23 cellular contexts compared by ENCODE assay signal in the genomic region with DNA sequence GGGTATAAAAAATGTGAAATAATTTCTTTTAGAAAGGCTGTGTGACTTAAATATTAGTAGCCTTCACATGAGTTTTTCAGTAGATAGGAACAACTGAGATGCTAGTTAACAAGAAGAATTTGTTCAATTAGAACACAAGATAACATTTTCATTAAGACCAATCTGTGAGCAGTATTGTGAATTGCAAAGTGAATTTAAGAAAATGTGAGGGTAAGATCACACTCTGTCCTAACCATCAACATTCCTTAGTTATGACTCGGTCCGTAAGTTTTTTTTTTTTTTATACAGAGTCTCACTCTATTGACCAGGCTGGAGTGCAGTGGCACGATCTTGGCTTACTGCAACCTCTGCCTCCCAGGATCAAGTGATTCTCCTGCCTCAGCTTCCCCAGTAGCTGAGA.
DNase-seq lines count a peak whose midpoint lies in the region; ATAC-seq and TF ChIP-seq lines count a peak whose summit lies in the region.
"Had no signal": no experiment of that assay in that cellular context is flagged by ENCODE, and none has a peak within 500 bp of the region (broad histone marks: within the 10 kb centered on the region; RNA-seq: fewer than 3 reads in every experiment).

No MANE protein-coding gene starts in this region.

- H3K4me3 ChIP-seq in epithelial cell of esophagus (ENCODE audit: low read length): no peak overlapping the region
- H3K4me3 ChIP-seq: ascending aorta, coronary artery, ovary, thoracic aorta had no signal

- in situ Hi-C loops in GM13976 (cut with MboI; ENCODE audit: low sequenced_read_pairs, unreplicated experiment): no loop called here

- intact Hi-C loops in posterior vena cava (cut with DNase I): no loop called here

- no peak for TF ChIP-seq CTCF in epithelial cell of esophagus (IDR thresholded peaks at IDR 0.05; ENCODE audit: insufficient read depth, low read depth, low read length, missing control alignments)
- TF ChIP-seq CTCF in GM13976 (IDR thresholded peaks at IDR 0.05; ENCODE audit: borderline replicate concordance, control extremely low read depth, extremely low read depth, insufficient read depth, missing control alignments): no peak

- peak; percentile 42 for DNase-seq in EL
- peak; percentile 13 for DNase-seq in RKO (ENCODE audit: low spot score)
- DNase-seq in epithelial cell of esophagus (ENCODE audit: low read depth): peak; percentile 11
- peak; percentile 22 for DNase-seq in myocyte (ENCODE audit: low read depth)
- DNase-seq in posterior vena cava (ENCODE audit: low spot score): no peak
- DNase-seq in NCI-H1417 (lab: John Stamatoyannopoulos, UW): no peak
- no peak for DNase-seq in GM13976 (ENCODE audit: low spot score)
- DNase-seq: activated CD4-positive, alpha-beta T cell treated with anti-CD3 and anti-CD28 coated beads for 4 hours; AML-193; DMS79 treated with DMSO at 0.1 percent for 48 hours; H9; kidney glomerular epithelial cell; mesendoderm; natural killer cell; NCI-H524 treated with DMSO at 0.1 percent for 48 hours; ovary; stimulated activated CD4-positive, alpha-beta T cell treated with anti-CD3 and anti-CD28 coated beads, Interleukin-1b, Interleukin-23, amount 100 ng/mL, for 48 hours had no signal

- no peak for ATAC-seq in HG03095 (IDR thresholded peaks at IDR 0.05; ENCODE audit: unreplicated experiment)
- ATAC-seq: natural killer cell; Right ventricle myocardium inferior; stimulated activated memory B cell treated with anti-CD40 and anti-IgM and Interleukin-4, amounts not matched to agents 10 μg/mL and 1 μg/mL and 100 μg/mL, for 72 hours had no signal

Comparison
In these comparisons a context has a peak if more than half of its experiments do, and no peak if none do; other contexts are left out.
1. DNase-seq: peak in EL (single experiment), RKO (single experiment), epithelial cell of esophagus (single experiment) and myocyte (single experiment); none in posterior vena cava (single experiment), NCI-H1417 (0 of 3) and GM13976 (single experiment).